In genomic region chr4:17688011-17688441, GRCh38 we compare ENCODE assay signal across 1 cellular context.
TF ChIP-seq lines count a peak whose summit lies in the region.

No MANE protein-coding gene starts in this region.

TF ChIP-seq in K562, 482 proteins besides CTCF, POLR2A, EP300 and RAD21 (continued from another document):
- no peak for TF ChIP-seq HMGXB4 (CRISPR knock-in tag; IDR thresholded peaks at IDR 0.05)
- TF ChIP-seq FIP1L1 (IDR thresholded peaks at IDR 0.05; ENCODE audit: low read depth, low read length, poor library complexity, severe bottlenecking), result no peak
- TF ChIP-seq CBFB (CRISPR knock-in tag; IDR thresholded peaks at IDR 0.05), result no peak
- TF ChIP-seq ZNF707 (CRISPR knock-in tag; conservative IDR thresholded peaks at IDR 0.05), result no peak
